20 cellular contexts compared by ENCODE assay signal in the genomic region with DNA sequence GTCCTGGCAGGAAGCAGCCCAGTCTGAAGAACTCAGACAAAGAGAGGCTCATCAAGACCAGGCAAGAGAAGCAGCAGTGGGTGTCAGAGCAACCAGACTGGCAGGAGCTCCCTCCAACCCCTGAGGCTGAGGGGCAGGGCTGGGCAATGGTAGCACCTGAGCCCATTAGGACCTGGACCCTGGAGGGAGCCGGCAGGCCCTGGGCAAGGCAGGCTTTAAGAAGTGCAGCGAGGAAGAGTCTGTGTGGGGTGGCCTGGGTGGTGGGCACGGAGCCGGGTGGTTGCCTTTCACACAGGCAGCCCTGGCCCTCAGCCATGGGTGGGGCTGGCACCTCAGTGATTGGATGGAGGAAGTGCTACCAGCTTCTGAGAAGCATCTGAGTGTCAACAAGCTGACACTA. TPM values are rescaled to one million over a fixed set of nuclear protein-coding genes. Genes with fewer than 3 reads are reported as not detected.
DNase-seq lines count a peak whose midpoint lies in the region; ATAC-seq and TF ChIP-seq lines count a peak whose summit lies in the region.
"Had no signal": no experiment of that assay in that cellular context is flagged by ENCODE, and none has a peak within 500 bp of the region (broad histone marks: within the 10 kb centered on the region; RNA-seq: fewer than 3 reads in every experiment).

No MANE protein-coding gene starts in this region.

- H3K27me3 ChIP-seq in OCI-LY3 (ENCODE audit: low read depth, low read length) (no peaks in the 10 kb centered on the region), foreskin keratinocyte (no peaks in the 10 kb centered on the region), neuronal stem cell (ENCODE audit: control insufficient read depth in 3 of 3, insufficient read depth in 3 of 3, low read depth in 1 of 3, low read length in 3 of 3) (no peaks in the 10 kb centered on the region), colonic mucosa (no peaks in the 10 kb centered on the region), PC-3 (ENCODE audit: low read length) (no peaks in the 10 kb centered on the region)
- H3K27me3 ChIP-seq: BLaER1, MG63 had no signal

- H3K79me2 ChIP-seq in OCI-LY3 (ENCODE audit: low read length), result no peaks in the 10 kb centered on the region
- H3K79me2 ChIP-seq in PC-3 (ENCODE audit: low read length), result no peaks in the 10 kb centered on the region

- no peak overlapping the region for H2BK5ac ChIP-seq in neuronal stem cell (ENCODE audit: low read length)

- H3K18ac ChIP-seq in neuronal stem cell (ENCODE audit: low read length), result peak overlapping the region; percentile 55

- WGBS in neuronal stem cell (ENCODE audit: extremely low coverage in 2 of 2, insufficient read length in 2 of 2, insufficient replicate concordance in 1 of 2), 2 donors, result no CpG with 5 or more reads among the region's 4 CpGs

- H2AFZ ChIP-seq in OCI-LY3 (ENCODE audit: low read depth, low read length) (no peak overlapping the region), neuronal stem cell (ENCODE audit: low read length) (no peak overlapping the region), PC-3 (ENCODE audit: low read length) (no peak overlapping the region)

- POLR2A ChIA-PET in PC-3 (lab: Charles Lee; ENCODE audit: unreplicated experiment), result no interaction called here

- peaks cover 5% of the 10 kb centered on the region for H3K79me1 ChIP-seq in neuronal stem cell (ENCODE audit: low read depth, low read length)

- intact Hi-C loops in colonic mucosa (cut with DNase I), result no loop called here
- intact Hi-C loops in PC-3 (cut with micrococcal nuclease), result no loop called here

- no peak for TF ChIP-seq CTCF in OCI-LY3 (IDR thresholded peaks at IDR 0.05; ENCODE audit: low read depth, low read length)
- no peak for TF ChIP-seq CTCF in foreskin keratinocyte (conservative IDR thresholded peaks at IDR 0.05)
- TF ChIP-seq CTCF in colonic mucosa (IDR thresholded peaks at IDR 0.05), result no peak
- no peak for TF ChIP-seq CTCF in PC-3 (conservative IDR thresholded peaks at IDR 0.05; ENCODE audit: low read depth, low read length)

- no peak overlapping the region for H4K8ac ChIP-seq in neuronal stem cell (ENCODE audit: low read depth, low read length)

- H3K23ac ChIP-seq in neuronal stem cell (ENCODE audit: low read depth, low read length, poor library complexity), result peak overlapping the region; percentile 49

- H3K36me3 ChIP-seq in OCI-LY3 (replicated peaks; ENCODE audit: low read depth, low read length) (no peaks in the 10 kb centered on the region), neuronal stem cell (replicated peaks in 1 of 2; ENCODE audit: control insufficient read depth in 2 of 2, insufficient read depth in 2 of 2, low read length in 2 of 2) (no peaks in the 10 kb centered on the region), colonic mucosa (no peaks in the 10 kb centered on the region), PC-3 (ENCODE audit: low read depth, low read length) (no peaks in the 10 kb centered on the region)
- H3K36me3 ChIP-seq: BLaER1, MG63 had no signal

- no peak overlapping the region for H3K14ac ChIP-seq in neuronal stem cell (ENCODE audit: low read length)

- H3K4me1 ChIP-seq in OCI-LY3 (ENCODE audit: low read length) (peaks cover 75% of the 10 kb centered on the region), foreskin keratinocyte (no peaks in the 10 kb centered on the region), neuronal stem cell (ENCODE audit: control insufficient read depth in 2 of 2, insufficient read depth in 1 of 2, low read depth in 1 of 2, low read length in 2 of 2) (peaks cover 0 to 1% of the 10 kb centered on the region in 2 donors), colonic mucosa (no peaks in the 10 kb centered on the region), PC-3 (ENCODE audit: insufficient read depth, low read length) (no peaks in the 10 kb centered on the region)

- peak overlapping the region; percentile 4 for H3K4ac ChIP-seq in neuronal stem cell (ENCODE audit: low read length)

- peaks cover 12% of the 10 kb centered on the region; the same call in 1 of the 2 replicates for H4K20me1 ChIP-seq in OCI-LY3 (ENCODE audit: insufficient read depth, low read length)
- no peaks in the 10 kb centered on the region for H4K20me1 ChIP-seq in PC-3 (ENCODE audit: low read length)
- H4K20me1 ChIP-seq: BLaER1 had no signal

- H3K4me3 ChIP-seq in OCI-LY3 (ENCODE audit: low read length), result no peak overlapping the region
- H3K4me3 ChIP-seq in neuronal stem cell (ENCODE audit: low read length in 2 of 2), result no peak overlapping the region
- no peak overlapping the region for H3K4me3 ChIP-seq in colonic mucosa
- H3K4me3 ChIP-seq in PC-3 (ENCODE audit: low read length), result no peak overlapping the region
- H3K4me3 ChIP-seq: BLaER1, K562, MG63 had no signal

- H2AK5ac ChIP-seq in neuronal stem cell (ENCODE audit: low read depth, low read length), result no peak overlapping the region

- no peaks in the 10 kb centered on the region for H3K9me2 ChIP-seq in PC-3 (replicated peaks; ENCODE audit: low read length)
- H3K9me2 ChIP-seq: SK-N-SH had no signal

- CTCF ChIA-PET in PC-3 (lab: Charles Lee), result no interaction called here

- no peak overlapping the region for H2BK120ac ChIP-seq in neuronal stem cell (ENCODE audit: low read depth, low read length)

- H3K4me2 ChIP-seq in OCI-LY3 (ENCODE audit: low read length) (peak overlapping the region; percentile 36), neuronal stem cell (ENCODE audit: insufficient read depth, low read length, poor library complexity, severe bottlenecking) (no peak overlapping the region), PC-3 (ENCODE audit: low read length) (no peak overlapping the region)
- H3K4me2 ChIP-seq: BLaER1, SK-N-SH had no signal

- peak; percentile 10 for ATAC-seq in foreskin keratinocyte
- no peak for ATAC-seq in PC-3
- ATAC-seq: K562 had no signal

- no peaks in the 10 kb centered on the region for H3K9me3 ChIP-seq in OCI-LY3 (ENCODE audit: insufficient read depth, low read length)
- peaks cover 0 to 49% of the 10 kb centered on the region in 2 donors for H3K9me3 ChIP-seq in neuronal stem cell (replicated peaks in 1 of 2; ENCODE audit: control insufficient read depth in 2 of 2, insufficient read depth in 1 of 2, low read depth in 1 of 2, low read length in 2 of 2)
- no peaks in the 10 kb centered on the region for H3K9me3 ChIP-seq in colonic mucosa
- H3K9me3 ChIP-seq in PC-3 (ENCODE audit: low read length), result no peaks in the 10 kb centered on the region
- H3K9me3 ChIP-seq: MG63, SK-N-SH had no signal

- H3K27ac ChIP-seq in OCI-LY3 (ENCODE audit: low read length) (no peak overlapping the region), foreskin keratinocyte (no peak overlapping the region), neuronal stem cell (replicated peaks; ENCODE audit: low read length) (no peak overlapping the region), colonic mucosa (no peak overlapping the region), PC-3 (ENCODE audit: low read length) (no peak overlapping the region)
- H3K27ac ChIP-seq: BLaER1, epithelial cell of prostate, VCaP had no signal

- H2BK15ac ChIP-seq in neuronal stem cell (ENCODE audit: low read length), result no peak overlapping the region

- H3K9ac ChIP-seq in OCI-LY3 (ENCODE audit: low read length) (no peak overlapping the region), neuronal stem cell (ENCODE audit: low read depth, low read length, poor library complexity) (no peak overlapping the region), colonic mucosa (ENCODE audit: low read depth in 2 of 2, low read length in 2 of 2) (no peak overlapping the region), PC-3 (ENCODE audit: low read length) (no peak overlapping the region)
- H3K9ac ChIP-seq: BLaER1, SK-N-SH had no signal

- DNase-seq in CD1c-positive myeloid dendritic cell (ENCODE audit: extremely low spot score) (peak; percentile 47), foreskin keratinocyte (no peak), neuronal stem cell (ENCODE audit: low spot score) (no peak), colonic mucosa (no peak), NCI-H82 treated with DMSO at 0.1 percent for 48 hours (lab: John Stamatoyannopoulos, UW; ENCODE audit: unreplicated experiment) (no peak), PC-3 (no peak)
- DNase-seq in activated CD4-positive, CD25-positive, alpha-beta regulatory T cell treated with anti-CD3 and anti-CD28 coated beads, Interleukin-2, amount 50 U/mL, for 72 hours, result no peak
- DNase-seq: activated CD4-positive, alpha-beta T cell treated with anti-CD3 and anti-CD28 coated beads, Interleukin-2, amount 50 U/mL, for 1 hour; activated CD8-positive, alpha-beta memory T cell treated with anti-CD3 and anti-CD28 coated beads, Interleukin-2, amount 50 U/mL, for 48 hours; activated gamma-delta T cell; caudate nucleus; MG63; NCI-H1436; SK-N-SH; stimulated activated CD4-positive, alpha-beta T cell treated with anti-CD3 and anti-CD28 coated beads, Interleukin-4, amount 100 ng/mL, for 4 hours had no signal

- BruUV-seq in PC-3 (replicated peaks; lab: Mats Ljungman, UMichigan), result no TSS peak

- H3F3A ChIP-seq in PC-3 (ENCODE audit: low read length, unreplicated experiment), result no peaks in the 10 kb centered on the region

- no peak overlapping the region for H2BK12ac ChIP-seq in neuronal stem cell (ENCODE audit: low read length)

- H4K91ac ChIP-seq in neuronal stem cell (ENCODE audit: low read depth, low read length, poor library complexity), result no peak overlapping the region

RNA-seq across cellular contexts. Expression of a gene that starts 33.1 kb away (rescaled TPM):
- total RNA-seq in foreskin keratinocyte, result not detected in 2 replicates
- polyA plus RNA-seq in foreskin keratinocyte, result not detected in 2 replicates
- 0.42 TPM for polyA plus RNA-seq in neuronal stem cell (2013, experiment 1 of 2)
- polyA plus RNA-seq in neuronal stem cell (2013, experiment 2 of 2), result 0.48 TPM
- 1 to 10 TPM; 4.7 to 8.8 TPM for total RNA-seq in colonic mucosa
- total RNA-seq in PC-3 (2014; rRNA removed), result 0.15 TPM in 1 of 2 replicates, not detected in the other
- polyA plus RNA-seq: SK-N-SH had no signal
